ENCODE assay signal across 1 cellular context in the genomic region with DNA sequence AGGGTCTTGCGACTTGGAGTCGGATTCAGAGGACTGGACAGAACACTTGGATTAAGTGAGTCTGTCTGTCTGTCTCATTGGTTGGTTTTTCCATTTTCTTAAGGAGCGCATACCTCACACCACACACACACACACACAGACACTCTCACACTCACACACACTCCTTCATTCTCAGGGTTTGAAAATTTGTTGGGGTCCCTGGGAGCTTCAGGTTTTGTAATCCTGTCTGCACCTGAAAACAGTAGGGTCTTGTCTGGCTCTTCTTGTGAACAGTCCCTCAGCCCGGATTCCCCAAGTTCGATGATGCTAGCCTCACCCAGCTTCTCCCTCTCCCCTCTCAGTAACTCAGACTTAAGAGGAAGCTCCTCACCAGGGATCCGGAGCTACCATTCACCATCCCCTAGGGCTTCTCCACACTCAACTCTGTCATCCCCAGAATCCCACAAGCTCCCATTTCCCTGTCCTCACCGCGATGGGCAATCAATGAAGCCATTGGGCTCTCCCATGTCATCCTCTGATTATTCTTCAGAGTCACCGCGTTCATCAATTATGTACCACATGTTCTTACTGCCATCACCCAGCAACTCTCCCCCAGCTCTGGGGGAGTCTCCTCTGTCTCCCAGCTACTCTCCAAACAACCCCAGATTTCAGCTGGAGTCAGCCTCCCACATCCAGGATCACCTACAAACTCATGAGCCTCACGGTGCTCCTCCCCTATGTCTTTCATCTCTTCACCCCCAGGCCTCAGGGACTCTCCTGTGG.
TF ChIP-seq lines count a peak whose summit lies in the region.

No MANE protein-coding gene starts in this region.

TF ChIP-seq in GM23338, 12 proteins besides CTCF, POLR2A, EP300 and RAD21 (continued from another document):
- TF ChIP-seq, protein P1, sequence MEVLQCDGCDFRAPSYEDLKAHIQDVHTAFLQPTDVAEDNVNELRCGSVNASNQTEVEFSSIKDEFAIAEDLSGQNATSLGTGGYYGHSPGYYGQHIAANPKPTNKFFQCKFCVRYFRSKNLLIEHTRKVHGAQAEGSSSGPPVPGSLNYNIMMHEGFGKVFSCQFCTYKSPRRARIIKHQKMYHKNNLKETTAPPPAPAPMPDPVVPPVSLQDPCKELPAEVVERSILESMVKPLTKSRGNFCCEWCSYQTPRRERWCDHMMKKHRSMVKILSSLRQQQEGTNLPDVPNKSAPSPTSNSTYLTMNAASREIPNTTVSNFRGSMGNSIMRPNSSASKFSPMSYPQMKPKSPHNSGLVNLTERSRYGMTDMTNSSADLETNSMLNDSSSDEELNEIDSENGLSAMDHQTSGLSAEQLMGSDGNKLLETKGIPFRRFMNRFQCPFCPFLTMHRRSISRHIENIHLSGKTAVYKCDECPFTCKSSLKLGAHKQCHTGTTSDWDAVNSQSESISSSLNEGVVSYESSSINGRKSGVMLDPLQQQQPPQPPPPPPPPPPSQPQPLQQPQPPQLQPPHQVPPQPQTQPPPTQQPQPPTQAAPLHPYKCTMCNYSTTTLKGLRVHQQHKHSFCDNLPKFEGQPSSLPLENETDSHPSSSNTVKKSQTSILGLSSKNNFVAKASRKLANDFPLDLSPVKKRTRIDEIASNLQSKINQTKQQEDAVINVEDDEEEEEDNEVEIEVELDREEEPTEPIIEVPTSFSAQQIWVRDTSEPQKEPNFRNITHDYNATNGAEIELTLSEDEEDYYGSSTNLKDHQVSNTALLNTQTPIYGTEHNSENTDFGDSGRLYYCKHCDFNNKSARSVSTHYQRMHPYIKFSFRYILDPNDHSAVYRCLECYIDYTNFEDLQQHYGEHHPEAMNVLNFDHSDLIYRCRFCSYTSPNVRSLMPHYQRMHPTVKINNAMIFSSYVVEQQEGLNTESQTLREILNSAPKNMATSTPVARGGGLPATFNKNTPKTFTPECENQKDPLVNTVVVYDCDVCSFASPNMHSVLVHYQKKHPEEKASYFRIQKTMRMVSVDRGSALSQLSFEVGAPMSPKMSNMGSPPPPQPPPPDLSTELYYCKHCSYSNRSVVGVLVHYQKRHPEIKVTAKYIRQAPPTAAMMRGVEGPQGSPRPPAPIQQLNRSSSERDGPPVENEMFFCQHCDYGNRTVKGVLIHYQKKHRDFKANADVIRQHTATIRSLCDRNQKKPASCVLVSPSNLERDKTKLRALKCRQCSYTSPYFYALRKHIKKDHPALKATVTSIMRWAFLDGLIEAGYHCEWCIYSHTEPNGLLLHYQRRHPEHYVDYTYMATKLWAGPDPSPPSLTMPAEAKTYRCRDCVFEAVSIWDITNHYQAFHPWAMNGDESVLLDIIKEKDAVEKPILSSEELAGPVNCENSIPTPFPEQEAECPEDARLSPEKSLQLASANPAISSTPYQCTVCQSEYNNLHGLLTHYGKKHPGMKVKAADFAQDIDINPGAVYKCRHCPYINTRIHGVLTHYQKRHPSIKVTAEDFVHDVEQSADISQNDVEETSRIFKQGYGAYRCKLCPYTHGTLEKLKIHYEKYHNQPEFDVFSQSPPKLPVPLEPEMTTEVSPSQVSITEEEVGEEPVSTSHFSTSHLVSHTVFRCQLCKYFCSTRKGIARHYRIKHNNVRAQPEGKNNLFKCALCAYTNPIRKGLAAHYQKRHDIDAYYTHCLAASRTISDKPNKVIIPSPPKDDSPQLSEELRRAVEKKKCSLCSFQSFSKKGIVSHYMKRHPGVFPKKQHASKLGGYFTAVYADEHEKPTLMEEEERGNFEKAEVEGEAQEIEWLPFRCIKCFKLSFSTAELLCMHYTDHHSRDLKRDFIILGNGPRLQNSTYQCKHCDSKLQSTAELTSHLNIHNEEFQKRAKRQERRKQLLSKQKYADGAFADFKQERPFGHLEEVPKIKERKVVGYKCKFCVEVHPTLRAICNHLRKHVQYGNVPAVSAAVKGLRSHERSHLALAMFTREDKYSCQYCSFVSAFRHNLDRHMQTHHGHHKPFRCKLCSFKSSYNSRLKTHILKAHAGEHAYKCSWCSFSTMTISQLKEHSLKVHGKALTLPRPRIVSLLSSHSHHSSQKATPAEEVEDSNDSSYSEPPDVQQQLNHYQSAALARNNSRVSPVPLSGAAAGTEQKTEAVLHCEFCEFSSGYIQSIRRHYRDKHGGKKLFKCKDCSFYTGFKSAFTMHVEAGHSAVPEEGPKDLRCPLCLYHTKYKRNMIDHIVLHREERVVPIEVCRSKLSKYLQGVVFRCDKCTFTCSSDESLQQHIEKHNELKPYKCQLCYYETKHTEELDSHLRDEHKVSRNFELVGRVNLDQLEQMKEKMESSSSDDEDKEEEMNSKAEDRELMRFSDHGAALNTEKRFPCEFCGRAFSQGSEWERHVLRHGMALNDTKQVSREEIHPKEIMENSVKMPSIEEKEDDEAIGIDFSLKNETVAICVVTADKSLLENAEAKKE (CRISPR knock-in tag; IDR thresholded peaks at IDR 0.05) = no peak
- no peak for TF ChIP-seq EZH2phosphoT487 (IDR thresholded peaks at IDR 0.05; ENCODE audit: unreplicated experiment)
- TF ChIP-seq JUNB (IDR thresholded peaks at IDR 0.05; ENCODE audit: unreplicated experiment) = no peak
